Comparison of ENCODE assay signal across 1 cellular context in genomic region chr10:32378371-32379301, GRCh38.
TF ChIP-seq lines count a peak whose summit lies in the region.

No MANE protein-coding gene starts in this region.

TF ChIP-seq in HepG2, 621 proteins besides CTCF, POLR2A, EP300 and RAD21 (continued from another document and continues in another):
- 0 out of 2 replicates have a peak, but pooled peaks have one; percentile 29 for TF ChIP-seq ZNF784 (CRISPR knock-in tag; IDR thresholded peaks at IDR 0.05; ENCODE audit: borderline replicate concordance)
- no peak for TF ChIP-seq HES4 (CRISPR knock-in tag; IDR thresholded peaks at IDR 0.05; ENCODE audit: borderline replicate concordance)
- TF ChIP-seq ZNF18 (CRISPR knock-in tag; IDR thresholded peaks at IDR 0.05; ENCODE audit: insufficient replicate concordance), result peak; percentile 42
- TF ChIP-seq STAT5B (CRISPR knock-in tag; IDR thresholded peaks at IDR 0.05), result no peak
- peak; percentile 77 for TF ChIP-seq POGZ (CRISPR knock-in tag; IDR thresholded peaks at IDR 0.05)
- no peak for TF ChIP-seq SMARCE1 (IDR thresholded peaks at IDR 0.05; ENCODE audit: borderline replicate concordance)
- TF ChIP-seq POLR2G (IDR thresholded peaks at IDR 0.05; ENCODE audit: low read depth, low read length), result peak; percentile 74
- peak; percentile 75 for TF ChIP-seq PATZ1 (CRISPR knock-in tag; IDR thresholded peaks at IDR 0.05)
- no peak for TF ChIP-seq RCOR2 (CRISPR knock-in tag; IDR thresholded peaks at IDR 0.05)
- TF ChIP-seq KAT8 (CRISPR knock-in tag; IDR thresholded peaks at IDR 0.05), result peak; percentile 38; the same call in 1 of the 2 replicates
- peak; percentile 34; the same call in 1 of the 2 replicates for TF ChIP-seq MAFF (IDR thresholded peaks at IDR 0.05; ENCODE audit: low read depth, low read length)
- TF ChIP-seq ZNF234 (CRISPR knock-in tag; conservative IDR thresholded peaks at IDR 0.05), result no peak
- no peak for TF ChIP-seq CBX2 (IDR thresholded peaks at IDR 0.05; ENCODE audit: low read depth, low read length)
- TF ChIP-seq CBX2 (CRISPR knock-in tag; IDR thresholded peaks at IDR 0.05; ENCODE audit: low read depth), result no peak
- peak; percentile 46; the same call in 1 of the 2 replicates for TF ChIP-seq GATAD2A (CRISPR knock-in tag; IDR thresholded peaks at IDR 0.05)
- TF ChIP-seq MYPOP (CRISPR knock-in tag; IDR thresholded peaks at IDR 0.05), result 0 out of 2 replicates have a peak, but pooled peaks have one; percentile 33
- TF ChIP-seq ZNF124 (CRISPR knock-in tag; IDR thresholded peaks at IDR 0.05), result peak; percentile 33; the same call in 1 of the 2 replicates
- TF ChIP-seq RBM22 (optimal IDR thresholded peaks at IDR 0.05; ENCODE audit: low read length), result no peak
- TF ChIP-seq SAP130 (CRISPR knock-in tag; IDR thresholded peaks at IDR 0.05; ENCODE audit: low read depth), result peak; percentile 64
- TF ChIP-seq SCMH1 (CRISPR knock-in tag; IDR thresholded peaks at IDR 0.05; ENCODE audit: borderline replicate concordance), result no peak
- peak; percentile 90 for TF ChIP-seq ZNF292 (CRISPR knock-in tag; IDR thresholded peaks at IDR 0.05; ENCODE audit: borderline replicate concordance, low read depth)
- TF ChIP-seq ZNF644 (CRISPR knock-in tag; IDR thresholded peaks at IDR 0.05; ENCODE audit: low read depth), result peak; percentile 65; the same call in 1 of the 2 replicates
- 0 out of 2 replicates have a peak, but pooled peaks have one; percentile 34 for TF ChIP-seq CCDC6 (CRISPR knock-in tag; IDR thresholded peaks at IDR 0.05)
- TF ChIP-seq HDAC1 (CRISPR knock-in tag; IDR thresholded peaks at IDR 0.05), result peak; percentile 38; the same call in 1 of the 2 replicates
- no peak for TF ChIP-seq ZNF83 (CRISPR knock-in tag; IDR thresholded peaks at IDR 0.05; ENCODE audit: borderline replicate concordance)
- TF ChIP-seq FOXP4 (CRISPR knock-in tag; IDR thresholded peaks at IDR 0.05), result 0 out of 2 replicates have a peak, but pooled peaks have one; percentile 38
- peak; percentile 92 for TF ChIP-seq ZNF652 (CRISPR knock-in tag; IDR thresholded peaks at IDR 0.05; ENCODE audit: borderline replicate concordance, low read depth)
- 0 out of 2 replicates have a peak, but pooled peaks have one; percentile 18 for TF ChIP-seq ZNF503 (CRISPR knock-in tag; IDR thresholded peaks at IDR 0.05)
- TF ChIP-seq ZNF776 (CRISPR knock-in tag; IDR thresholded peaks at IDR 0.05), result no peak
- no peak for TF ChIP-seq TEAD2 (CRISPR knock-in tag; IDR thresholded peaks at IDR 0.05)
- 0 out of 2 replicates have a peak, but pooled peaks have one; percentile 22 for TF ChIP-seq DR1 (CRISPR knock-in tag; IDR thresholded peaks at IDR 0.05)
- no peak for TF ChIP-seq ZNF768 (CRISPR knock-in tag; IDR thresholded peaks at IDR 0.05)
- TF ChIP-seq CERS6 (CRISPR knock-in tag; IDR thresholded peaks at IDR 0.05), result no peak
- TF ChIP-seq DMTF1 (CRISPR knock-in tag; IDR thresholded peaks at IDR 0.05), result no peak
- peak; percentile 67 for TF ChIP-seq SALL1 (CRISPR knock-in tag; IDR thresholded peaks at IDR 0.05)
- TF ChIP-seq ZNF670 (CRISPR knock-in tag; IDR thresholded peaks at IDR 0.05; ENCODE audit: borderline replicate concordance), result 0 out of 2 replicates have a peak, but pooled peaks have one; percentile 42
- TF ChIP-seq ZNF44 (CRISPR knock-in tag; IDR thresholded peaks at IDR 0.05), result 0 out of 2 replicates have a peak, but pooled peaks have one; percentile 56
- TF ChIP-seq ZNF510 (CRISPR knock-in tag; IDR thresholded peaks at IDR 0.05; ENCODE audit: low read depth), result no peak
- 0 out of 2 replicates have a peak, but pooled peaks have one; percentile 25 for TF ChIP-seq ZNF430 (CRISPR knock-in tag; IDR thresholded peaks at IDR 0.05)
- TF ChIP-seq ZSCAN9 (CRISPR knock-in tag; IDR thresholded peaks at IDR 0.05; ENCODE audit: borderline replicate concordance), result no peak
- TF ChIP-seq SPEN (CRISPR knock-in tag; IDR thresholded peaks at IDR 0.05; ENCODE audit: low read depth), result no peak
- no peak for TF ChIP-seq ZNF121 (CRISPR knock-in tag; IDR thresholded peaks at IDR 0.05)
- TF ChIP-seq BRCA1 (CRISPR knock-in tag; IDR thresholded peaks at IDR 0.05), result 0 out of 2 replicates have a peak, but pooled peaks have one; percentile 43
- TF ChIP-seq SOX6 (IDR thresholded peaks at IDR 0.05), result no peak
- peak; percentile 48 for TF ChIP-seq SOX6 (CRISPR knock-in tag; IDR thresholded peaks at IDR 0.05)
- 0 out of 2 replicates have a peak, but pooled peaks have one; percentile 25 for TF ChIP-seq PITX1 (CRISPR knock-in tag; IDR thresholded peaks at IDR 0.05)
- peak; percentile 43; the same call in 1 of the 2 replicates for TF ChIP-seq KAT7 (CRISPR knock-in tag; IDR thresholded peaks at IDR 0.05; ENCODE audit: borderline replicate concordance)
- TF ChIP-seq NFYC (CRISPR knock-in tag; IDR thresholded peaks at IDR 0.05), result peak; percentile 71
- no peak for TF ChIP-seq NR0B2 (CRISPR knock-in tag; IDR thresholded peaks at IDR 0.05)
- 0 out of 2 replicates have a peak, but pooled peaks have one; percentile 27 for TF ChIP-seq ARNTL (CRISPR knock-in tag; IDR thresholded peaks at IDR 0.05)
- TF ChIP-seq MED1 (CRISPR knock-in tag; IDR thresholded peaks at IDR 0.05), result peak; percentile 46
- 0 out of 2 replicates have a peak, but pooled peaks have one; percentile 17 for TF ChIP-seq CBFB (CRISPR knock-in tag; IDR thresholded peaks at IDR 0.05)
- TF ChIP-seq PHF21A (CRISPR knock-in tag; IDR thresholded peaks at IDR 0.05), result 0 out of 2 replicates have a peak, but pooled peaks have one; percentile 34
- 0 out of 2 replicates have a peak, but pooled peaks have one; percentile 44 for TF ChIP-seq BORCS8-MEF2B (CRISPR knock-in tag; IDR thresholded peaks at IDR 0.05)
- no peak for TF ChIP-seq ZNF746 (CRISPR knock-in tag; IDR thresholded peaks at IDR 0.05)
- 0 out of 2 replicates have a peak, but pooled peaks have one; percentile 29 for TF ChIP-seq ZNF747 (CRISPR knock-in tag; IDR thresholded peaks at IDR 0.05; ENCODE audit: borderline replicate concordance)
- TF ChIP-seq ZNF549 (CRISPR knock-in tag; IDR thresholded peaks at IDR 0.05), result no peak
